ENCODE assay signal across 8 cellular contexts in the genomic region with DNA sequence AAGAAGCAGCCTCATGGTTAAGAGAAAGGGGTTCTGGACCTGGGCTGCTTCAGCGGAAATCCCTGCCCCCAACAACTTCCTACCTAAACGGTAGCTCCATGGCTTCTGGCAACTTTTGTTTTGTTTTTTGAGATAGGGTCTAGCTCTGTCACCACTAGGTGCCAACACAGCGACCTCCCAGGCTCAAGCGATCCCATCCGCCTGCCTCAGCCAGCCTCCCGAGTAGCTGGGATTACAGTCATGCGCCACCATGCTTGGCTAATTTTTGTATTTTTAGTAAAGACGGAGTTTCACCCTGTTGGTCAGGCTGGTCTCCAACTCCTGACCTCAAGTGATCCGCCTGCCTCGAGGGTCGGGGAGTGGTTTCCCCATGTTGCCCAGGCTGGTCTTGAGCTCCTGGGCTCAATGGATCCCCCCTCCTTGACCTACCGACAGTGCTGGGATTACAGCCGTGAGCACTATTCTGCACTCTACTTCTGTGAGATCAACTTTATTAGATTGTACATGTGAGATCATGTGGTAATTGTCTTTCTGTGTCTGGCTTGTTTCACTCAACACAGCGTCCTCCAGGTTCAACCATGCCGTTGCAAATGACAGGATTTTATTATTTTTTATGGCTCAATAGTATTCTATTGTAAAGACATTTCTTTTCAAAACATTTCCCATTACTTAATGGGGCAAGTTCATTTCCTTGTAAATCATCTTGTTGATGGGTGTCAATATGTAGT. TPM values are rescaled to one million over a fixed set of nuclear protein-coding genes. Genes with fewer than 3 reads are reported as not detected.
A peak's percentile ranks its signal among the peaks of the same experiment; 100 is the strongest.
DNase-seq lines count a peak whose midpoint lies in the region; ATAC-seq, FAIRE-seq and TF ChIP-seq lines count a peak whose summit lies in the region.

No MANE protein-coding gene starts in this region.

- H3K27me3 ChIP-seq in bronchial epithelial cell (ENCODE audit: control insufficient read depth, insufficient read depth, low read length) = no peaks in the 10 kb centered on the region
- H3K27me3 ChIP-seq in uterus = no peaks in the 10 kb centered on the region

- H3K36me3 ChIP-seq in bronchial epithelial cell (ENCODE audit: control insufficient read depth, insufficient read depth, low read length) = no peaks in the 10 kb centered on the region
- H3K36me3 ChIP-seq in uterus = no peaks in the 10 kb centered on the region

- peaks cover 12% of the 10 kb centered on the region for H3K4me1 Mint-ChIP-seq in mesothelial cell of epicardium

- H3K36me3 Mint-ChIP-seq in mesothelial cell of epicardium = no peaks in the 10 kb centered on the region

- FAIRE-seq in bronchial epithelial cell (lab: Jason Lieb, UNC) = no peak

- ATAC-seq in GM18909 (IDR thresholded peaks at IDR 0.05; ENCODE audit: poor library complexity, unreplicated experiment) (peak; percentile 34), GM21619 (IDR thresholded peaks at IDR 0.05; ENCODE audit: unreplicated experiment) (no peak)

- H3K4me3 ChIP-seq in bronchial epithelial cell (ENCODE audit: low read depth, low read length) (peak overlapping the region; percentile 95), uterus (peak overlapping the region; percentile 86 to 90)

- no peak overlapping the region for H3K27ac ChIP-seq in uterus

- no peaks in the 10 kb centered on the region for H3K9me3 Mint-ChIP-seq in mesothelial cell of epicardium

- no peaks in the 10 kb centered on the region for H3K27me3 Mint-ChIP-seq in mesothelial cell of epicardium (ENCODE audit: low read depth)

- H3K4me3 Mint-ChIP-seq in mesothelial cell of epicardium = peak overlapping the region; percentile 98

- TF ChIP-seq POLR2A in uterus (IDR thresholded peaks at IDR 0.05) = no peak

- intact Hi-C loops in uterus (cut with DNase I; ENCODE audit: low total_unique reads) = no loop called here

- H3K9me3 ChIP-seq in uterus = no peaks in the 10 kb centered on the region

- no peaks in the 10 kb centered on the region for H3K4me1 ChIP-seq in uterus

- TF ChIP-seq CTCF in bronchial epithelial cell (IDR thresholded peaks at IDR 0.05; ENCODE audit: insufficient read depth, low read length, severe bottlenecking) (no peak), mesothelial cell of epicardium (IDR thresholded peaks at IDR 0.05; ENCODE audit: unreplicated experiment) (no peak), uterus (IDR thresholded peaks at IDR 0.05) (no peak)

- no peak overlapping the region for H3K27ac Mint-ChIP-seq in mesothelial cell of epicardium

- peak; percentile 15 for DNase-seq in M059J (ENCODE audit: low read depth)
- DNase-seq in bronchial epithelial cell (ENCODE audit: low read depth) = no peak
- DNase-seq in mesothelial cell of epicardium (ENCODE audit: low spot score in 2 of 2, unreplicated experiment in 2 of 2) = no peak
- DNase-seq in uterus = no peak
- DNase-seq in T-helper 9 cell = no peak
- DNase-seq in T1000 (lab: John Stamatoyannopoulos, UW) = no peak

RNA-seq across cellular contexts. Expression of a gene that starts 1.3 kb away (rescaled TPM):
- 14.7 and 20.6 TPM in 2 replicates for total RNA-seq in M059J (2014; rRNA removed; shearing (Covaris generic))
- total RNA-seq in bronchial epithelial cell = 16.4 and 16.6 TPM in 2 replicates
- 15.9 to 16.8 TPM (median 16.5 TPM) in 3 replicates for total RNA-seq in mesothelial cell of epicardium
- 10 to 100 TPM in 2 of 4 donors, 1 to 10 TPM in 2; 4.7 to 32.6 (median 10.0) TPM for total RNA-seq in uterus

RNA-seq across cellular contexts. Expression of a gene that starts 56.9 kb away (rescaled TPM):
- total RNA-seq in M059J (2014; rRNA removed; shearing (Covaris generic)) = 1.1 and 1.8 TPM in 2 replicates
- total RNA-seq in bronchial epithelial cell (not detected in 2 replicates), mesothelial cell of epicardium (not detected in 3 replicates), uterus (not detected)
